16 cellular contexts compared by ENCODE assay signal in the genomic region with DNA sequence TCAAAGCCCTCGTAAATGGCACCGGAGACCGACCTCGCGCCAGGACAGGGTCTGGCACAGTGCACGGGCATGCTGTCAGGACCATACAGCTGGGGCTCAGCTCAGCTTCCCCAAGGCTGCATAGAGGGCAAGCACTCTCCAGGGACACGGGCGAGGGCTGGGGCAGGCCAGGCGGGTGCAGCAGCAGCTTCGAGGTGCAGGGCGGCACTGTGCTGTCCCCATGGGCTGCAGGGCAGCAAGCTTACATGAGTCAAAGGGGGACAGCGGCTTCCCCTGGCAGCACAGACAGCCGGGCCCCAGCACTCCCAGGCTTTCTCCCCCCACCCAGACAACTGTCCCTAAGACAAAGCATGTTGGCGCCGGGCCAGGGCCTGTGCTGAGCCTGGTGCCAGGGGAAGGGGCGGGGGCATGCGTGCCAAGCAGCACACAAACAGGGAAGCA. TPM values are rescaled to one million over a fixed set of nuclear protein-coding genes. Genes with fewer than 3 reads are reported as not detected.
DNase-seq lines count a peak whose midpoint lies in the region; ATAC-seq, FAIRE-seq and TF ChIP-seq lines count a peak whose summit lies in the region.
"Had no signal": no experiment of that assay in that cellular context is flagged by ENCODE, and none has a peak within 500 bp of the region (broad histone marks: within the 10 kb centered on the region; RNA-seq: fewer than 3 reads in every experiment).

No MANE protein-coding gene starts in this region.

- H4K8ac ChIP-seq in H1 (ENCODE audit: extremely low read depth, insufficient read depth, low read length), result no peak overlapping the region

- TF ChIP-seq CTCF in H1 (IDR thresholded peaks at IDR 0.05; ENCODE audit: control extremely low read depth in 1 of 3, insufficient read depth in 1 of 3, low read depth in 1 of 3, low read length in 3 of 3), result no peak
- no peak for TF ChIP-seq CTCF in psoas muscle (IDR thresholded peaks at IDR 0.05)

- intact Hi-C loops in psoas muscle (cut with DNase I), result loop anchor here (5.0 to 10.0 kb wide), 3 partner anchors 140 to 230 kb away; a partner anchor contains a TSS
- intact Hi-C loops in activated T-helper 2 cell treated with anti-CD3 and anti-CD28 coated beads, Interferon-gamma antibody, Interleukin-2, Interleukin-4, amounts not matched to agents 10 μg/mL and 5 μg/mL and 100 μg/mL, durations not matched to agents 14 hours and 24 hours and 36 hours (cut with micrococcal nuclease), result no loop called here

- H3K56ac ChIP-seq in H1 (replicated peaks; ENCODE audit: insufficient read length, low read depth, low read length), result no peak overlapping the region

- peak; percentile 3 for DNase-seq in DMS153 treated with DMSO at 0.1 percent for 48 hours (lab: John Stamatoyannopoulos, UW; ENCODE audit: unreplicated experiment)
- DNase-seq in DMS153 (lab: John Stamatoyannopoulos, UW), result no peak
- peak; percentile 85 for DNase-seq in NCI-H2029 (lab: John Stamatoyannopoulos, UW)
- no peak for DNase-seq in H1 (ENCODE audit: low read depth in 1 of 2, low spot score in 2 of 2)
- DNase-seq in psoas muscle, result no peak
- DNase-seq in NAMALWA (ENCODE audit: low spot score), result no peak
- DNase-seq in activated T-helper 2 cell treated with anti-CD3 and anti-CD28 coated beads, Interferon-gamma antibody, Interleukin-2, Interleukin-4, amounts not matched to agents 10 μg/mL and 5 μg/mL and 100 μg/mL, durations not matched to agents 14 hours and 24 hours and 36 hours (ENCODE audit: low spot score), result no peak
- DNase-seq: activated CD4-positive, alpha-beta T cell treated with anti-CD3 and anti-CD28 coated beads, Interleukin-2, amount 50 U/mL, for 48 hours; kidney glomerular epithelial cell; NCI-H187 treated with DMSO at 0.1 percent for 48 hours had no signal

- no peaks in the 10 kb centered on the region for H3K9me3 Mint-ChIP-seq in activated T-helper 2 cell treated with anti-CD3 and anti-CD28 coated beads, Interferon-gamma antibody, Interleukin-2, Interleukin-4, amounts not matched to agents 10 μg/mL and 5 μg/mL and 100 μg/mL, durations not matched to agents 14 hours and 24 hours and 36 hours
- H3K9me3 Mint-ChIP-seq: activated T-helper 17 cell treated with anti-CD3 and anti-CD28 coated beads, Interleukin-2, amount 50 U/mL, for 72 hours; IgD-negative memory B cell had no signal

- no peak overlapping the region for H3K27ac Mint-ChIP-seq in activated T-helper 2 cell treated with anti-CD3 and anti-CD28 coated beads, Interferon-gamma antibody, Interleukin-2, Interleukin-4, amounts not matched to agents 10 μg/mL and 5 μg/mL and 100 μg/mL, durations not matched to agents 14 hours and 24 hours and 36 hours
- H3K27ac Mint-ChIP-seq: activated T-helper 17 cell treated with anti-CD3 and anti-CD28 coated beads, Interleukin-2, amount 50 U/mL, for 72 hours; IgD-negative memory B cell had no signal

- H4K20me1 ChIP-seq in H1 (replicated peaks in 1 of 2; ENCODE audit: control insufficient read depth in 1 of 2, insufficient read depth in 2 of 2, low read length in 2 of 2), result no peaks in the 10 kb centered on the region

- H3K18ac ChIP-seq in H1 (ENCODE audit: extremely low read depth, low read length), result no peak overlapping the region; the same call in 1 of the 2 replicates

- H2AFZ ChIP-seq in H1 (ENCODE audit: low read length), result no peak overlapping the region

- no peak overlapping the region for H2BK20ac ChIP-seq in H1 (ENCODE audit: low read length)

- H3K4me1 ChIP-seq in H1 (replicated peaks in 1 of 4; ENCODE audit: control insufficient read depth in 3 of 4, insufficient read depth in 4 of 4, low read length in 3 of 4) (peaks cover 11 to 15% (median 15%) of the 10 kb centered on the region in 4 experiments), psoas muscle (peaks cover 42% of the 10 kb centered on the region)
- H3K4me1 ChIP-seq: body of pancreas had no signal

- no peak overlapping the region; the same call in 1 of the 2 replicates for H2BK5ac ChIP-seq in H1 (ENCODE audit: low read depth, low read length)

- H3K79me2 ChIP-seq in H1 (ENCODE audit: control insufficient read depth in 1 of 2, insufficient read depth in 2 of 2, low read length in 2 of 2), result no peaks in the 10 kb centered on the region

- no peak overlapping the region; the same call in 1 of the 2 replicates for H3K27ac ChIP-seq in H1 (ENCODE audit: low read depth, low read length)
- H3K27ac ChIP-seq in psoas muscle, result peak overlapping the region; percentile 38
- H3K27ac ChIP-seq: body of pancreas, thoracic aorta had no signal

- H2BK120ac ChIP-seq in H1 (replicated peaks; ENCODE audit: low read depth, low read length), result no peak overlapping the region

- CTCF ChIA-PET in H1 (lab: Charles Lee; ENCODE audit: partially characterized antibody), result interaction anchor here (0.8 to 5.1 kb wide), 5 partner anchors 13 to 284 kb away, joined by 3 to 35 read pairs (median 5); no protein-coding TSS in a partner anchor

- no peak for FAIRE-seq in H1 (lab: Jason Lieb, UNC)
- FAIRE-seq: frontal cortex had no signal

- no peak for TF ChIP-seq EP300 in H1 (IDR thresholded peaks at IDR 0.05; ENCODE audit: borderline replicate concordance in 1 of 2, low read depth in 2 of 2, low read length in 2 of 2)

- H4K5ac ChIP-seq in H1 (ENCODE audit: insufficient read length, low read depth, low read length), result no peak overlapping the region

- no peak for TF ChIP-seq POLR2A in H1 (IDR thresholded peaks at IDR 0.05; ENCODE audit: control extremely low read depth in 1 of 2, low read depth in 2 of 2, low read length in 2 of 2)

- POLR2A ChIA-PET in H1 (lab: Charles Lee; ENCODE audit: partially characterized antibody), result interaction anchor here (2.0 kb wide), 1 partner anchor 12 kb away, joined by 4 read pairs; no protein-coding TSS in a partner anchor

- H3K36me3 ChIP-seq in H1 (ENCODE audit: control insufficient read depth in 2 of 4, insufficient read depth in 4 of 4, low read length in 3 of 4) (peaks cover 0 to 8% (median 2%) of the 10 kb centered on the region in 4 experiments; a peak in 2 of 8 replicates), psoas muscle (ENCODE audit: insufficient read depth in 1 of 2, low read depth in 1 of 2) (peaks cover 0 to 3% of the 10 kb centered on the region in 2 donors)
- H3K36me3 ChIP-seq: thoracic aorta had no signal

- H2BK15ac ChIP-seq in H1 (ENCODE audit: low read length), result 0 out of 2 replicates have a peak overlapping the region, but pooled peaks have one; percentile 46

- no peaks in the 10 kb centered on the region for H3K23me2 ChIP-seq in H1 (ENCODE audit: low read depth, low read length)

- no peak overlapping the region for H3K4me3 ChIP-seq in H1 (ENCODE audit: extremely low read depth in 1 of 4, insufficient read depth in 2 of 4, low read depth in 3 of 4, low read length in 4 of 4)
- H3K4me3 ChIP-seq in psoas muscle, result no peak overlapping the region
- H3K4me3 ChIP-seq: body of pancreas, thoracic aorta had no signal

- H3K23ac ChIP-seq in H1 (ENCODE audit: insufficient read length), result no peak overlapping the region

- no peak for TF ChIP-seq RAD21 in H1 (IDR thresholded peaks at IDR 0.05 in 1 of 2, conservative IDR thresholded peaks at IDR 0.05 in 1 of 2; ENCODE audit: low read depth in 2 of 2, low read length in 2 of 2)

- H3K4ac ChIP-seq in H1 (replicated peaks; ENCODE audit: insufficient read length, low read depth, low read length), result no peak overlapping the region

- no peaks in the 10 kb centered on the region for H3K79me1 ChIP-seq in H1 (ENCODE audit: low read depth, low read length)

- no peak overlapping the region for H4K91ac ChIP-seq in H1 (replicated peaks; ENCODE audit: insufficient read length, low read length)

- no peaks in the 10 kb centered on the region for H3K4me1 Mint-ChIP-seq in activated T-helper 2 cell treated with anti-CD3 and anti-CD28 coated beads, Interferon-gamma antibody, Interleukin-2, Interleukin-4, amounts not matched to agents 10 μg/mL and 5 μg/mL and 100 μg/mL, durations not matched to agents 14 hours and 24 hours and 36 hours (ENCODE audit: low read depth)
- H3K4me1 Mint-ChIP-seq: activated T-helper 17 cell treated with anti-CD3 and anti-CD28 coated beads, Interleukin-2, amount 50 U/mL, for 72 hours had no signal

- peaks cover 3% of the 10 kb centered on the region for H3K36me3 Mint-ChIP-seq in activated T-helper 2 cell treated with anti-CD3 and anti-CD28 coated beads, Interferon-gamma antibody, Interleukin-2, Interleukin-4, amounts not matched to agents 10 μg/mL and 5 μg/mL and 100 μg/mL, durations not matched to agents 14 hours and 24 hours and 36 hours (ENCODE audit: low read depth)

- no peak overlapping the region for H2BK12ac ChIP-seq in H1 (ENCODE audit: low read depth, low read length)

- H3K27me3 ChIP-seq in H1 (replicated peaks in 1 of 4; ENCODE audit: control insufficient read depth in 3 of 4, extremely low read depth in 1 of 4, insufficient read depth in 3 of 4, low read length in 3 of 4) (no peaks in the 10 kb centered on the region), psoas muscle (ENCODE audit: insufficient read depth in 3 of 3, low read length in 2 of 3) (no peaks in the 10 kb centered on the region)
- H3K27me3 ChIP-seq: body of pancreas had no signal

- WGBS in H1 (ENCODE audit: extremely low coverage in 1 of 2, insufficient coverage in 1 of 2, insufficient read length in 1 of 2, insufficient replicate concordance in 2 of 2, low coverage in 1 of 2, low lambda C conversion rate in 2 of 2, missing lambda C conversion rate in 1 of 2), 2 experiments, result 95% methylated on average over 17 of the region's 17 CpGs; no CpG with 5 or more reads in 1 of the 2 experiments
- 28 to 59% (median 34%) methylated on average over 17 of the region's 17 CpGs for WGBS in psoas muscle, 3 donors

- H3K4me3 Mint-ChIP-seq in activated T-helper 2 cell treated with anti-CD3 and anti-CD28 coated beads, Interferon-gamma antibody, Interleukin-2, Interleukin-4, amounts not matched to agents 10 μg/mL and 5 μg/mL and 100 μg/mL, durations not matched to agents 14 hours and 24 hours and 36 hours (ENCODE audit: low read depth), result no peak overlapping the region
- H3K4me3 Mint-ChIP-seq: activated T-helper 17 cell treated with anti-CD3 and anti-CD28 coated beads, Interleukin-2, amount 50 U/mL, for 72 hours; IgD-negative memory B cell had no signal

- H2AK5ac ChIP-seq in H1 (ENCODE audit: low read depth, low read length), result no peak overlapping the region

- ATAC-seq in psoas muscle (peak in 3 of 4 donors; percentile 41 to 70 (median 42)), HG03095 (IDR thresholded peaks at IDR 0.05; ENCODE audit: unreplicated experiment) (no peak)
- ATAC-seq: activated T-helper 17 cell treated with anti-CD3 and anti-CD28 coated beads, Interleukin-2, amount 50 U/mL, for 72 hours; body of pancreas had no signal

- no peak overlapping the region for H3K4me2 ChIP-seq in H1 (ENCODE audit: insufficient read depth in 1 of 2, low read depth in 2 of 2, low read length in 2 of 2)

- no peaks in the 10 kb centered on the region for H3K27me3 Mint-ChIP-seq in activated T-helper 2 cell treated with anti-CD3 and anti-CD28 coated beads, Interferon-gamma antibody, Interleukin-2, Interleukin-4, amounts not matched to agents 10 μg/mL and 5 μg/mL and 100 μg/mL, durations not matched to agents 14 hours and 24 hours and 36 hours (ENCODE audit: low read depth)
- H3K27me3 Mint-ChIP-seq: activated T-helper 17 cell treated with anti-CD3 and anti-CD28 coated beads, Interleukin-2, amount 50 U/mL, for 72 hours; IgD-negative memory B cell had no signal

- H3K9me3 ChIP-seq in H1 (ENCODE audit: insufficient read depth in 2 of 2, low read depth in 1 of 2, low read length in 1 of 2), result no peaks in the 10 kb centered on the region
- H3K9me3 ChIP-seq in psoas muscle, result no peaks in the 10 kb centered on the region
- H3K9me3 ChIP-seq: body of pancreas, thoracic aorta had no signal

- H3K9ac ChIP-seq in H1 (replicated peaks in 1 of 4; ENCODE audit: extremely low read depth in 1 of 4, low read depth in 3 of 4, low read length in 3 of 4), result no peak overlapping the region

- H3K14ac ChIP-seq in H1 (ENCODE audit: insufficient read length), result no peak overlapping the region

RNA-seq across cellular contexts. Expression of a gene that starts 25.7 kb away (rescaled TPM):
- 40.6 and 45.6 TPM in 2 replicates for total RNA-seq in H1 (2021; fragmentation: NEBNext Ultra II Directional; extraction: Animal tissue kit (Norgen Biotek cat#: 25700))
- polyA plus RNA-seq in H1 (2011; rRNA removed), result 113 and 127 TPM in 2 replicates
- polyA plus RNA-seq in H1 (2011; cell fraction: cytosol; rRNA removed), result 91.5 TPM
- polyA plus RNA-seq in H1 (2011; cell fraction: nucleus; rRNA removed), result 70.8 TPM
- polyA plus RNA-seq in H1 (2012, experiment 1 of 2), result 29.6 to 57.7 TPM (median 54.4 TPM) in 4 replicates
- polyA plus RNA-seq in H1 (2012, experiment 2 of 2), result 47.1 TPM
- polyA plus RNA-seq in H1 (2013, experiment 1 of 2), result 52.3 TPM
- 56.2 TPM for polyA plus RNA-seq in H1 (2013, experiment 2 of 2)
- polyA minus RNA-seq in H1 (2011; rRNA and poly(A)+ RNA removed), result 21.4 and 30.4 TPM in 2 replicates
- polyA minus RNA-seq in H1 (2011; cell fraction: cytosol; rRNA and poly(A)+ RNA removed), result 15.4 TPM
- polyA minus RNA-seq in H1 (2011; cell fraction: nucleus; rRNA and poly(A)+ RNA removed), result 39.9 TPM
- total RNA-seq in psoas muscle, result 10 to 100 TPM; 19.7 to 26.8 (median 22.0) TPM
- 10 to 100 TPM; 18.6 to 31.3 (median 26.2) TPM for polyA plus RNA-seq in psoas muscle
- total RNA-seq in activated T-helper 2 cell treated with anti-CD3 and anti-CD28 coated beads, Interferon-gamma antibody, Interleukin-2, Interleukin-4, amounts not matched to agents 10 μg/mL and 5 μg/mL and 100 μg/mL, durations not matched to agents 14 hours and 24 hours and 36 hours, result 26.4 and 30.9 TPM in 2 replicates

RNA-seq across cellular contexts. Expression of a gene that starts 57.0 kb away (rescaled TPM):
- total RNA-seq in H1 (2021; fragmentation: NEBNext Ultra II Directional; extraction: Animal tissue kit (Norgen Biotek cat#: 25700)), result 599 and 612 TPM in 2 replicates
- 722 and 951 TPM in 2 replicates for polyA plus RNA-seq in H1 (2011; rRNA removed)
- 899 TPM for polyA plus RNA-seq in H1 (2011; cell fraction: cytosol; rRNA removed)
- 619 TPM for polyA plus RNA-seq in H1 (2011; cell fraction: nucleus; rRNA removed)
- polyA plus RNA-seq in H1 (2012, experiment 1 of 2), result 543 to 843 TPM (median 779 TPM) in 4 replicates
- 645 TPM for polyA plus RNA-seq in H1 (2012, experiment 2 of 2)
- 579 TPM for polyA plus RNA-seq in H1 (2013, experiment 1 of 2)
- polyA plus RNA-seq in H1 (2013, experiment 2 of 2), result 581 TPM
- polyA minus RNA-seq in H1 (2011; rRNA and poly(A)+ RNA removed), result 449 and 484 TPM in 2 replicates
- polyA minus RNA-seq in H1 (2011; cell fraction: cytosol; rRNA and poly(A)+ RNA removed), result 482 TPM
- 267 TPM for polyA minus RNA-seq in H1 (2011; cell fraction: nucleus; rRNA and poly(A)+ RNA removed)
- total RNA-seq in psoas muscle, result 1 to 10 TPM; 1.1 to 4.4 (median 3.1) TPM
- polyA plus RNA-seq in psoas muscle, result 1 to 10 TPM; 3.3 to 5.7 (median 3.4) TPM
- 0.41 and 0.60 TPM in 2 replicates for total RNA-seq in activated T-helper 2 cell treated with anti-CD3 and anti-CD28 coated beads, Interferon-gamma antibody, Interleukin-2, Interleukin-4, amounts not matched to agents 10 μg/mL and 5 μg/mL and 100 μg/mL, durations not matched to agents 14 hours and 24 hours and 36 hours

Comparison
In these comparisons a context has a peak if more than half of its experiments do, and no peak if none do; other contexts are left out.
1. DNase-seq: peak in DMS153 treated with DMSO at 0.1 percent for 48 hours (single experiment) and NCI-H2029 (single experiment); none in DMS153 (single experiment), H1 (0 of 2), psoas muscle (0 of 2), NAMALWA (single experiment) and activated T-helper 2 cell treated with anti-CD3 and anti-CD28 coated beads, Interferon-gamma antibody, Interleukin-2, Interleukin-4, amounts not matched to agents 10 μg/mL and 5 μg/mL and 100 μg/mL, durations not matched to agents 14 hours and 24 hours and 36 hours (single experiment).
2. RNA of a gene that starts 57.0 kb away (total RNA-seq): 599 to 612 TPM in H1; 1.1 to 4.4 TPM in psoas muscle and 0.41 to 0.60 TPM in activated T-helper 2 cell treated with anti-CD3 and anti-CD28 coated beads, Interferon-gamma antibody, Interleukin-2, Interleukin-4, amounts not matched to agents 10 μg/mL and 5 μg/mL and 100 μg/mL, durations not matched to agents 14 hours and 24 hours and 36 hours; every median in the first group is over 100 times any median in the second.